19 cellular contexts compared by ENCODE assay signal in genomic region chr12:132003846-132004245, GRCh38. TPM values are rescaled to one million over a fixed set of nuclear protein-coding genes. Genes with fewer than 3 reads are reported as not detected.
DNase-seq lines count a peak whose midpoint lies in the region; ATAC-seq and TF ChIP-seq lines count a peak whose summit lies in the region.
"Had no signal": no experiment of that assay in that cellular context is flagged by ENCODE, and none has a peak within 500 bp of the region (broad histone marks: within the 10 kb centered on the region; RNA-seq: fewer than 3 reads in every experiment).

No MANE protein-coding gene starts in this region.

- H3K9me3 ChIP-seq in SK-N-SH: no peaks in the 10 kb centered on the region
- H3K9me3 ChIP-seq: neutrophil, upper lobe of left lung had no signal

- H3K9me2 ChIP-seq in SK-N-SH: no peaks in the 10 kb centered on the region

- CTCF ChIA-PET in SK-N-SH (lab: Yijun Ruan, JAX): interaction anchor here (0.9 to 2.0 kb wide), 3 partner anchors 24 to 54 kb away, joined by 3 to 4 read pairs (median 4); partner anchors contain the start of gene EP400

- no peaks in the 10 kb centered on the region for H4K20me1 ChIP-seq in SK-N-SH (ENCODE audit: insufficient read depth)

- TF ChIP-seq CTCF in SK-N-SH (IDR thresholded peaks at IDR 0.05): no peak

- H3F3A ChIP-seq in SK-N-SH (replicated peaks; ENCODE audit: insufficient read depth): peaks cover 6% of the 10 kb centered on the region

- H3K4me1 ChIP-seq in SK-N-SH (ENCODE audit: control insufficient read depth in 1 of 2, insufficient read depth in 2 of 2, low read depth in 1 of 2, low read length in 1 of 2): peaks cover 0 to 12% of the 10 kb centered on the region in 2 experiments; a peak in 2 of 4 replicates
- H3K4me1 ChIP-seq: foreskin keratinocyte, upper lobe of left lung had no signal

- no peak for TF ChIP-seq EP300 in SK-N-SH (IDR thresholded peaks at IDR 0.05; ENCODE audit: borderline replicate concordance in 1 of 2, low read depth in 1 of 2, low read length in 1 of 2)

- H3K79me2 ChIP-seq in SK-N-SH (ENCODE audit: insufficient read depth): peaks cover 18% of the 10 kb centered on the region; the same call in 1 of the 2 replicates

- H3K9ac ChIP-seq in SK-N-SH: no peak overlapping the region

- no peak overlapping the region for H3K4me3 ChIP-seq in SK-N-SH (ENCODE audit: low read depth in 2 of 2, low read length in 1 of 2)
- H3K4me3 ChIP-seq: SK-N-MC, skin epidermis, upper lobe of left lung had no signal

- H3K4me2 ChIP-seq in SK-N-SH: peak overlapping the region; percentile 18; the same call in 1 of the 2 replicates

- peaks cover 37 to 56% of the 10 kb centered on the region in 2 experiments for H3K36me3 ChIP-seq in SK-N-SH (replicated peaks in 1 of 2; ENCODE audit: control insufficient read depth in 1 of 2, insufficient read depth in 2 of 2, low read length in 1 of 2)

- no peak overlapping the region for H2AFZ ChIP-seq in SK-N-SH (ENCODE audit: low read depth)

- H3K27me3 ChIP-seq in SK-N-SH (ENCODE audit: insufficient read depth): no peaks in the 10 kb centered on the region
- H3K27me3 ChIP-seq: foreskin keratinocyte, neutrophil, upper lobe of left lung had no signal

- peak; percentile 88 for DNase-seq in EH (ENCODE audit: low read depth)
- no peak for DNase-seq in SK-N-SH
- peak; percentile 24 for DNase-seq in fibroblast of gingiva (ENCODE audit: low read depth)
- peak; percentile 62 for DNase-seq in pulmonary artery endothelial cell (ENCODE audit: low read depth, low spot score)
- no peak for DNase-seq in erythroblast (lab: John Stamatoyannopoulos, UW)
- no peak for DNase-seq in NCI-H2081 (lab: John Stamatoyannopoulos, UW)
- DNase-seq in DMS 273 (lab: John Stamatoyannopoulos, UW; ENCODE audit: unreplicated experiment): no peak
- DNase-seq: activated CD4-positive, alpha-beta T cell treated with anti-CD3 and anti-CD28 coated beads, Interleukin-2, amount 50 U/mL, for 48 hours; amygdala; NCI-H146; NCI-H446 treated with DMSO at 0.1 percent for 48 hours; OCI-M1; upper lobe of left lung had no signal

- TF ChIP-seq RAD21 in SK-N-SH (IDR thresholded peaks at IDR 0.05; ENCODE audit: low read length): no peak

- ATAC-seq in HG03432 (IDR thresholded peaks at IDR 0.05; ENCODE audit: unreplicated experiment): no peak
- ATAC-seq: foreskin keratinocyte; stimulated activated memory B cell treated with anti-CD40 and anti-IgM and Interleukin-4, amounts not matched to agents 10 μg/mL and 1 μg/mL and 100 μg/mL, for 72 hours had no signal

- TF ChIP-seq POLR2A in erythroblast (IDR thresholded peaks at IDR 0.05; ENCODE audit: low read length): no peak

- 50% methylated on average over 1 of the region's 1 CpG for whole genome bisulfite sequencing in SK-N-SH (ENCODE audit: low lambda C conversion rate)

- peak overlapping the region; percentile 31 to 58 for H3K27ac ChIP-seq in SK-N-SH (ENCODE audit: low read depth in 2 of 2, low read length in 1 of 2)
- H3K27ac ChIP-seq: foreskin keratinocyte, neutrophil, SK-N-MC, skin epidermis, upper lobe of left lung had no signal

- POLR2A ChIA-PET in SK-N-SH (lab: Yijun Ruan, JAX): no interaction called here

TF ChIP-seq in SK-N-SH, 30 proteins besides CTCF, POLR2A, EP300 and RAD21:
- TF ChIP-seq RFX5 (IDR thresholded peaks at IDR 0.05; ENCODE audit: low read length): no peak
- TF ChIP-seq NRF1 (IDR thresholded peaks at IDR 0.05; ENCODE audit: low read depth, low read length): no peak
- TF ChIP-seq TCF12 (IDR thresholded peaks at IDR 0.05): no peak
- TF ChIP-seq MAX (IDR thresholded peaks at IDR 0.05; ENCODE audit: low read depth): peak; percentile 37; the same call in 1 of the 2 replicates
- TF ChIP-seq EZH2phosphoT487 (IDR thresholded peaks at IDR 0.05; ENCODE audit: borderline replicate concordance, low read depth): no peak
- TF ChIP-seq PBX3 (IDR thresholded peaks at IDR 0.05): no peak
- TF ChIP-seq FOSL2 (IDR thresholded peaks at IDR 0.05; ENCODE audit: borderline replicate concordance, low read depth): peak; percentile 43; the same call in 1 of the 2 replicates
- no peak for TF ChIP-seq CHD2 (IDR thresholded peaks at IDR 0.05; ENCODE audit: low read length, partially characterized antibody)
- 0 out of 2 replicates have a peak, but pooled peaks have one; percentile 24 for TF ChIP-seq JUND (IDR thresholded peaks at IDR 0.05)
- no peak for TF ChIP-seq GATA2 (CRISPR knock-in tag; IDR thresholded peaks at IDR 0.05)
- TF ChIP-seq ELF1 (IDR thresholded peaks at IDR 0.05): no peak
- peak; percentile 43; the same call in 1 of the 2 replicates for TF ChIP-seq TEAD4 (IDR thresholded peaks at IDR 0.05; ENCODE audit: borderline replicate concordance, insufficient read depth)
- TF ChIP-seq SMC3 (IDR thresholded peaks at IDR 0.05; ENCODE audit: low read depth, low read length): no peak
- TF ChIP-seq YY1 (IDR thresholded peaks at IDR 0.05; ENCODE audit: low read depth): no peak
- TF ChIP-seq, protein P1, sequence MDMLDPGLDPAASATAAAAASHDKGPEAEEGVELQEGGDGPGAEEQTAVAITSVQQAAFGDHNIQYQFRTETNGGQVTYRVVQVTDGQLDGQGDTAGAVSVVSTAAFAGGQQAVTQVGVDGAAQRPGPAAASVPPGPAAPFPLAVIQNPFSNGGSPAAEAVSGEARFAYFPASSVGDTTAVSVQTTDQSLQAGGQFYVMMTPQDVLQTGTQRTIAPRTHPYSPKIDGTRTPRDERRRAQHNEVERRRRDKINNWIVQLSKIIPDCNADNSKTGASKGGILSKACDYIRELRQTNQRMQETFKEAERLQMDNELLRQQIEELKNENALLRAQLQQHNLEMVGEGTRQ (IDR thresholded peaks at IDR 0.05; ENCODE audit: borderline replicate concordance, low read depth, low read length): no peak

RNA-seq across cellular contexts. Expression of gene EP400, which starts 54.1 kb away (rescaled TPM):
- 5.4 and 7.0 TPM in 2 replicates for polyA plus RNA-seq in SK-N-SH (2012; rRNA removed)
- polyA plus RNA-seq in SK-N-SH (2012; cell fraction: cytosol; rRNA removed): 8.4 and 9.4 TPM in 2 replicates
- 33.1 and 41.9 TPM in 2 replicates for polyA plus RNA-seq in SK-N-SH (2012; cell fraction: nucleus; rRNA removed)
- total RNA-seq in pulmonary artery endothelial cell: 8.8 and 9.4 TPM in 2 replicates

Comparison
In these comparisons a context has a peak if more than half of its experiments do, and no peak if none do; other contexts are left out.
1. DNase-seq: peak in EH (single experiment), fibroblast of gingiva (single experiment) and pulmonary artery endothelial cell (single experiment); none in SK-N-SH (single experiment), erythroblast (0 of 2), NCI-H2081 (0 of 2) and DMS 273 (single experiment).